9 cellular contexts compared by ENCODE assay signal in genomic region chr4:8182858-8183725, GRCh38. TPM values are rescaled to one million over a fixed set of nuclear protein-coding genes. Genes with fewer than 3 reads are reported as not detected.
DNase-seq lines count a peak whose midpoint lies in the region; ATAC-seq and TF ChIP-seq lines count a peak whose summit lies in the region.
"Had no signal": no experiment of that assay in that cellular context is flagged by ENCODE, and none has a peak within 500 bp of the region (broad histone marks: within the 10 kb centered on the region; RNA-seq: fewer than 3 reads in every experiment).

No MANE protein-coding gene starts in this region.

- WGBS in adrenal gland, 4 donors, result 50 to 74% (median 70%) methylated on average over 8 to 25 of the region's 25 CpGs
- WGBS in hepatocyte (ENCODE audit: low lambda C conversion rate, missing lambda C conversion rate), result 78% methylated on average over 22 of the region's 25 CpGs
- whole genome bisulfite sequencing in testis, 2 donors, result 57 to 75% methylated on average over 18 to 25 of the region's 25 CpGs

- DNase-seq in HS-27A (ENCODE audit: low read depth) (peak; percentile 42), adrenal gland (peak; percentile 54 to 91 (median 80)), hepatocyte (ENCODE audit: low spot score) (peak; percentile 87), testis (peak; percentile 82), NOMO-1 treated with DMSO at 0.1 percent for 48 hours (lab: John Stamatoyannopoulos, UW; ENCODE audit: unreplicated experiment) (no peak), cerebellar cortex (ENCODE audit: low spot score) (no peak), endothelial cell (ENCODE audit: low spot score) (no peak)

- no peaks in the 10 kb centered on the region for H3K9me3 Mint-ChIP-seq in endothelial cell (ENCODE audit: unreplicated experiment)
- H3K9me3 Mint-ChIP-seq: dendritic cell treated with granulocyte-macrophage colony-stimulating factor and Interleukin-4, amounts not matched to agents 40 ng/mL and 50 ng/mL, for 4 days had no signal

- H2AFZ ChIP-seq in hepatocyte, result no peak overlapping the region

- no peaks in the 10 kb centered on the region for H3K9me2 ChIP-seq in hepatocyte (replicated peaks; ENCODE audit: insufficient read depth)

- H3K27me3 Mint-ChIP-seq in endothelial cell (ENCODE audit: unreplicated experiment), result peaks cover 10% of the 10 kb centered on the region

- no peaks in the 10 kb centered on the region for H3K36me3 Mint-ChIP-seq in endothelial cell (ENCODE audit: low read depth, unreplicated experiment)

- H3K27ac Mint-ChIP-seq in endothelial cell (ENCODE audit: unreplicated experiment), result no peak overlapping the region
- H3K27ac Mint-ChIP-seq: dendritic cell treated with granulocyte-macrophage colony-stimulating factor and Interleukin-4, amounts not matched to agents 40 ng/mL and 50 ng/mL, for 4 days had no signal

- H3K4me2 ChIP-seq in hepatocyte, result peak overlapping the region; percentile 29

- no peak overlapping the region for H3K4me3 Mint-ChIP-seq in endothelial cell (ENCODE audit: unreplicated experiment)
- H3K4me3 Mint-ChIP-seq: dendritic cell treated with granulocyte-macrophage colony-stimulating factor and Interleukin-4, amounts not matched to agents 40 ng/mL and 50 ng/mL, for 4 days had no signal

- TF ChIP-seq CTCF in adrenal gland (IDR thresholded peaks at IDR 0.05), result no peak
- TF ChIP-seq CTCF in hepatocyte (IDR thresholded peaks at IDR 0.05; ENCODE audit: poor library complexity), result no peak
- no peak for TF ChIP-seq CTCF in testis (IDR thresholded peaks at IDR 0.05)
- no peak for TF ChIP-seq CTCF in endothelial cell (IDR thresholded peaks at IDR 0.05; ENCODE audit: unreplicated experiment)

- intact Hi-C loops in adrenal gland (cut with DNase I), result no loop called here
- intact Hi-C loops in testis (cut with DNase I; ENCODE audit: low total_unique reads), result no loop called here

- H3K4me1 ChIP-seq in adrenal gland (replicated peaks in 1 of 2), result peaks cover 6 to 12% of the 10 kb centered on the region in 2 donors
- H3K4me1 ChIP-seq in hepatocyte (ENCODE audit: insufficient read depth), result peaks cover 27% of the 10 kb centered on the region
- H3K4me1 ChIP-seq in testis, result no peaks in the 10 kb centered on the region

- H3K36me3 ChIP-seq in adrenal gland (replicated peaks in 1 of 2), result no peaks in the 10 kb centered on the region
- no peaks in the 10 kb centered on the region for H3K36me3 ChIP-seq in hepatocyte (replicated peaks; ENCODE audit: insufficient read depth, low read depth)
- no peaks in the 10 kb centered on the region for H3K36me3 ChIP-seq in testis (ENCODE audit: low read depth, missing control alignments)

- no peak overlapping the region for H3K4me3 ChIP-seq in adrenal gland
- no peak overlapping the region for H3K4me3 ChIP-seq in hepatocyte
- H3K4me3 ChIP-seq in testis, result no peak overlapping the region

- H3K79me2 ChIP-seq in hepatocyte, result no peaks in the 10 kb centered on the region

- no peaks in the 10 kb centered on the region for H3K4me1 Mint-ChIP-seq in endothelial cell (ENCODE audit: unreplicated experiment)

- H4K20me1 ChIP-seq in hepatocyte (ENCODE audit: insufficient read depth, poor library complexity, severe bottlenecking), result no peaks in the 10 kb centered on the region

- H3K27me3 ChIP-seq in adrenal gland (no peaks in the 10 kb centered on the region), hepatocyte (no peaks in the 10 kb centered on the region), testis (no peaks in the 10 kb centered on the region)

- H3K9me3 ChIP-seq in adrenal gland (replicated peaks in 1 of 3) (no peaks in the 10 kb centered on the region), hepatocyte (ENCODE audit: low read depth) (no peaks in the 10 kb centered on the region), testis (no peaks in the 10 kb centered on the region)

- TF ChIP-seq POLR2A in adrenal gland (IDR thresholded peaks at IDR 0.05), result no peak
- TF ChIP-seq POLR2A in testis (IDR thresholded peaks at IDR 0.05), result no peak

- no peak for ATAC-seq in HG02759 (IDR thresholded peaks at IDR 0.05; ENCODE audit: unreplicated experiment)

- peak overlapping the region in 2 of 5 donors; percentile 40 to 84 for H3K27ac ChIP-seq in adrenal gland
- H3K27ac ChIP-seq in hepatocyte, result peak overlapping the region; percentile 66
- no peak overlapping the region for H3K27ac ChIP-seq in testis

RNA-seq across cellular contexts. Expression of gene SH3TC1, which starts 16.0 kb away (rescaled TPM):
- total RNA-seq in adrenal gland (10 to 100 TPM; 17.2 to 58.7 (median 26.3) TPM), hepatocyte (16.5 and 35.4 TPM in 2 replicates), testis (10 to 100 TPM in 1 of 2 donors, 1 to 10 TPM in 1; 4.0 to 12.6 TPM), endothelial cell (ENCODE audit: unreplicated experiment) (114 TPM)
- polyA plus RNA-seq in adrenal gland (10 to 100 TPM in 2 of 3 donors, 1 to 10 TPM in 1; 1.5 to 28.0 (median 19.8) TPM), hepatocyte (30.3 and 41.2 TPM in 2 replicates), testis (ENCODE audit: insufficient read depth, low read depth, low replicate concordance) (3.2 TPM)

RNA-seq across cellular contexts. Expression of gene ABLIM2, which starts 24.5 kb away (rescaled TPM):
- 10 to 100 TPM in 7 of 8 donors, 1 to 10 TPM in 1; 9.9 to 31.2 (median 17.6) TPM for total RNA-seq in adrenal gland
- 10 to 100 TPM in 2 of 3 donors, 1 to 10 TPM in 1; 5.8 to 14.1 (median 10.5) TPM for polyA plus RNA-seq in adrenal gland
- 0.68 and 1.7 TPM in 2 replicates for total RNA-seq in hepatocyte
- 2.0 and 3.3 TPM in 2 replicates for polyA plus RNA-seq in hepatocyte
- 1 to 10 TPM; 5.2 to 6.9 TPM for total RNA-seq in testis
- polyA plus RNA-seq in testis (ENCODE audit: insufficient read depth, low read depth, low replicate concordance), result 7.5 TPM
- total RNA-seq in endothelial cell (ENCODE audit: unreplicated experiment), result 0.74 TPM

Comparison
In these comparisons a context has a peak if more than half of its experiments do, and no peak if none do; other contexts are left out.
1. DNase-seq: peak in HS-27A (single experiment), adrenal gland (7 of 7), hepatocyte (single experiment) and testis (single experiment); none in NOMO-1 treated with DMSO at 0.1 percent for 48 hours (single experiment), cerebellar cortex (single experiment) and endothelial cell (single experiment).